Comparison of ENCODE assay signal across 26 cellular contexts in genomic region chr14:67482765-67483164, GRCh38. TPM values are rescaled to one million over a fixed set of nuclear protein-coding genes. Genes with fewer than 3 reads are reported as not detected.
"Had no signal": no experiment of that assay in that cellular context is flagged by ENCODE, and none has a peak within 500 bp of the region (broad histone marks: within the 10 kb centered on the region; RNA-seq: fewer than 3 reads in every experiment).

No MANE protein-coding gene starts in this region.

- H3K36me3 Mint-ChIP-seq: mesothelial cell of epicardium, natural killer cell, neural progenitor cell, type B pancreatic cell had no signal

- H3K4me1 ChIP-seq: neural progenitor cell, sigmoid colon, suprapubic skin, uterus had no signal

- DNase-seq: heart left ventricle; kidney glomerular epithelial cell; left colon; left lung; naive B cell; natural killer cell; nephron progenitor cell; ovary; right cardiac atrium; sigmoid colon; small intestine; spleen; stimulated activated CD4-positive, alpha-beta T cell treated with anti-CD3 and anti-CD28 coated beads, Interleukin-4, amount 100 ng/mL, for 24 hours; stimulated activated naive CD4-positive, alpha-beta T cell; tibial artery; uterus had no signal

- H3K27me3 ChIP-seq: heart left ventricle, left lung, neural progenitor cell, ovary, sigmoid colon, spleen, suprapubic skin, tibial artery, uterus had no signal

- H3K9me3 ChIP-seq: heart left ventricle, left lung, ovary, sigmoid colon, spleen, suprapubic skin, thoracic aorta, tibial artery, uterus had no signal

- H3K9me3 Mint-ChIP-seq: mesothelial cell of epicardium; naive B cell; natural killer cell; stimulated activated effector memory CD8-positive, alpha-beta T cell treated with anti-CD3 and anti-CD28 coated beads, Interleukin-12 subunit alpha, Interleukin-12 subunit beta, amount 100 ng/mL, for 72 hours; stimulated activated naive CD8-positive, alpha-beta T cell treated with anti-CD3 and anti-CD28 coated beads, Interleukin-15, Interleukin-2, amounts not matched to agents 100 ng/mL and 50 ng/mL, for 24 hours; type B pancreatic cell had no signal

- H3K4me3 ChIP-seq: heart left ventricle, left lung, lung, neural progenitor cell, ovary, sigmoid colon, spleen, suprapubic skin, thoracic aorta, tibial artery, uterus had no signal

- H3K27ac Mint-ChIP-seq: mesothelial cell of epicardium; nephron progenitor cell; neural progenitor cell; progenitor cell of endocrine pancreas; stimulated activated naive CD8-positive, alpha-beta T cell treated with anti-CD3 and anti-CD28 coated beads, Interleukin-15, Interleukin-2, amounts not matched to agents 100 ng/mL and 50 ng/mL, for 24 hours; type B pancreatic cell had no signal

- H3K36me3 ChIP-seq: left lung, neural progenitor cell, ovary, sigmoid colon, suprapubic skin, thoracic aorta, tibial artery, uterus had no signal

- ATAC-seq: left colon; left lung; natural killer cell; stimulated activated effector memory CD8-positive, alpha-beta T cell treated with anti-CD3 and anti-CD28 coated beads, Interleukin-12 subunit alpha, Interleukin-12 subunit beta, amount 100 ng/mL, for 72 hours had no signal

- H3K9ac ChIP-seq: neural progenitor cell had no signal

- H3K27ac ChIP-seq: left lung, neural progenitor cell, ovary, sigmoid colon, suprapubic skin, thoracic aorta, tibial artery, uterus had no signal

- FAIRE-seq: small intestine had no signal

- H3K4me3 Mint-ChIP-seq: mesothelial cell of epicardium; natural killer cell; nephron progenitor cell; neural progenitor cell; stimulated activated effector memory CD8-positive, alpha-beta T cell treated with anti-CD3 and anti-CD28 coated beads, Interleukin-12 subunit alpha, Interleukin-12 subunit beta, amount 100 ng/mL, for 72 hours; stimulated activated naive CD8-positive, alpha-beta T cell treated with anti-CD3 and anti-CD28 coated beads, Interleukin-15, Interleukin-2, amounts not matched to agents 100 ng/mL and 50 ng/mL, for 24 hours; type B pancreatic cell had no signal

- H3K27me3 Mint-ChIP-seq: naive B cell; stimulated activated naive CD8-positive, alpha-beta T cell treated with anti-CD3 and anti-CD28 coated beads, Interleukin-15, Interleukin-2, amounts not matched to agents 100 ng/mL and 50 ng/mL, for 24 hours; type B pancreatic cell had no signal

- H2AFZ ChIP-seq: neural progenitor cell had no signal

- H3K4me2 ChIP-seq: neural progenitor cell had no signal

RNA-seq across cellular contexts. Expression of gene PLEKHH1, which starts 50.3 kb away (rescaled TPM):
- total RNA-seq: mononuclear cell, natural killer cell had no signal
